8 cellular contexts compared by ENCODE assay signal in the genomic region with DNA sequence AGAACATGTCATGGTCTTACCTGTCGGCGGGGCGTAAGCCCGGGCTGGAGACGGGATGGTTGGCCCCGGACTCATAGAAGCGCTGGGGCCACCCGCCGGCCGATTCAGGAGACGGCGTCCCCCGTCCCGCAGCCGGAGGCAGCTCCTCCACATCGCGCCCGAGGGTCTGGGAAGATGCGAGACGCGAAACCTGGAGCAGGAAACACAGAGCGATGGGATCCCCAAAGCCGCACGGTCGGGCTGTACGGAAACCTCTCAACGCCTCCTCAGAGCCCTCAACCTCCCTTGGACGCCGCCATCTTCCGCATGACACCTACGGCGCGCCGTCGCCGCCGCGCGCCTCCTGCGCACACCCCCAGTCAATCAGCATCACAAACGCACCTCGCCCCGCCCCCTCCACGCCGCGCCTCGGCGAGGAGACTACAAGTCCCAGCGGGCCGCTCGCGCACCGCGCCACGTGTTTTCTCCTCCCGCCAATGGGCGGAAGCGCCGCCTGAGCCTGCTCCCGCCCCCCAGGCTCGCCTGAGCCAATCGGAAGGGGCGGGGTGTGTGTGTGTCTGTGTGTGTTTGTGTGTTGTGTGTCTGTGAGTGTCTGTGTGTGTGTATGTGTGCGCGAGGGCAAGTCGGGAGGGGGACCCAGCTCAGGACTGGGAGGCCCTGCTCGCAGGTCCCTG. TPM values are rescaled to one million over a fixed set of nuclear protein-coding genes. Genes with fewer than 3 reads are reported as not detected.
DNase-seq lines count a peak whose midpoint lies in the region; ATAC-seq and TF ChIP-seq lines count a peak whose summit lies in the region.

Gene ATPAF2 (minus strand): TSS at position 308 of the 674 bp plus-strand sequence. CDS start 155 bp downstream, at position 153.
Gene GID4 (plus strand): TSS at position 548 of the 674 bp plus-strand sequence. CDS start 57 bp downstream, at position 605.

- no peaks in the 10 kb centered on the region for H3K36me3 ChIP-seq in SK-N-SH (replicated peaks in 1 of 2; ENCODE audit: control insufficient read depth in 1 of 2, insufficient read depth in 2 of 2, low read length in 1 of 2)
- H3K36me3 ChIP-seq in suprapubic skin, result no peaks in the 10 kb centered on the region

- H3K4me2 ChIP-seq in SK-N-SH, result peak within 1 kb of the TSS; percentile 94

- H3K4me3 Mint-ChIP-seq in activated naive CD4-positive, alpha-beta T cell treated with anti-CD3 and anti-CD28 coated beads, Interleukin-2, amount 50 U/mL, for 24 hours, result peak within 1 kb of the TSS; percentile 91

- H3K27ac ChIP-seq in SK-N-SH (ENCODE audit: low read depth in 2 of 2, low read length in 1 of 2) (peak within 1 kb of the TSS; percentile 36 to 83; a peak in 3 of 4 replicates), suprapubic skin (peak within 1 kb of the TSS; percentile 81)

- peaks cover 7% of the 10 kb centered on the region for H3F3A ChIP-seq in SK-N-SH (replicated peaks; ENCODE audit: insufficient read depth)

- peak within 1 kb of the TSS; percentile 91 for H2AFZ ChIP-seq in SK-N-SH (ENCODE audit: low read depth)

- H3K4me3 ChIP-seq in SK-N-SH (ENCODE audit: low read depth in 2 of 2, low read length in 1 of 2) (peak within 1 kb of the TSS; percentile 82 to 83), suprapubic skin (peak within 1 kb of the TSS; percentile 99)

- H3K27ac Mint-ChIP-seq in activated naive CD4-positive, alpha-beta T cell treated with anti-CD3 and anti-CD28 coated beads, Interleukin-2, amount 50 U/mL, for 24 hours, result peak within 1 kb of the TSS; percentile 94

- peak; percentile 80 for ATAC-seq in HG02588 (IDR thresholded peaks at IDR 0.05; ENCODE audit: unreplicated experiment)

- no peaks in the 10 kb centered on the region for H3K9me2 ChIP-seq in SK-N-SH

- POLR2A ChIA-PET in SK-N-SH (lab: Yijun Ruan, JAX), result no interaction called here

- H3K4me1 ChIP-seq in SK-N-SH (ENCODE audit: control insufficient read depth in 1 of 2, insufficient read depth in 2 of 2, low read depth in 1 of 2, low read length in 1 of 2), result peaks cover 0 to 27% of the 10 kb centered on the region in 2 experiments; a peak in 2 of 4 replicates
- peaks cover 47% of the 10 kb centered on the region for H3K4me1 ChIP-seq in suprapubic skin

- H3K27me3 ChIP-seq in SK-N-SH (ENCODE audit: insufficient read depth), result no peaks in the 10 kb centered on the region
- H3K27me3 ChIP-seq in suprapubic skin, result no peaks in the 10 kb centered on the region

- DNase-seq in GM10266 (ENCODE audit: extremely low spot score), result peak; percentile 98
- peak; percentile 95 for DNase-seq in NCI-H1092 (lab: John Stamatoyannopoulos, UW)
- DNase-seq in SK-N-SH, result peak; percentile 99
- DNase-seq in glomerular endothelial cell (ENCODE audit: extremely low read depth, low read depth, low spot score), result peak; percentile 75
- peak; percentile 99 for DNase-seq in occipital lobe (lab: John Stamatoyannopoulos, UW)
- DNase-seq in suprapubic skin (ENCODE audit: low spot score in 2 of 2), result peak; percentile 99

- TF ChIP-seq CTCF in GM10266 (IDR thresholded peaks at IDR 0.05; ENCODE audit: control insufficient read depth, insufficient read depth, low read depth, missing control alignments) (no peak), SK-N-SH (IDR thresholded peaks at IDR 0.05) (peak; percentile 22; the same call in 1 of the 2 replicates), suprapubic skin (IDR thresholded peaks at IDR 0.05) (no peak)

- no peaks in the 10 kb centered on the region for H3K9me3 ChIP-seq in SK-N-SH
- no peaks in the 10 kb centered on the region for H3K9me3 ChIP-seq in suprapubic skin

- no peaks in the 10 kb centered on the region for H3K9me3 Mint-ChIP-seq in activated naive CD4-positive, alpha-beta T cell treated with anti-CD3 and anti-CD28 coated beads, Interleukin-2, amount 50 U/mL, for 24 hours

- CTCF ChIA-PET in SK-N-SH (lab: Yijun Ruan, JAX), result interaction anchor here (0.8 to 2.9 kb wide), 5 partner anchors 17 to 148 kb away, joined by 3 to 11 read pairs (median 6); no protein-coding TSS in a partner anchor

- peak within 1 kb of the TSS; percentile 84 for H3K9ac ChIP-seq in SK-N-SH

- TF ChIP-seq EP300 in SK-N-SH (IDR thresholded peaks at IDR 0.05; ENCODE audit: borderline replicate concordance in 1 of 2, low read depth in 1 of 2, low read length in 1 of 2) (no peak), suprapubic skin (IDR thresholded peaks at IDR 0.05) (no peak)

- H4K20me1 ChIP-seq in SK-N-SH (ENCODE audit: insufficient read depth), result peaks cover 4% of the 10 kb centered on the region; the same call in 1 of the 2 replicates

- no peak for TF ChIP-seq POLR2A in suprapubic skin (IDR thresholded peaks at IDR 0.05)

- H3K27me3 Mint-ChIP-seq in activated naive CD4-positive, alpha-beta T cell treated with anti-CD3 and anti-CD28 coated beads, Interleukin-2, amount 50 U/mL, for 24 hours, result no peaks in the 10 kb centered on the region

- peaks cover 58% of the 10 kb centered on the region for H3K79me2 ChIP-seq in SK-N-SH (ENCODE audit: insufficient read depth)

- under 1% methylated on average over 41 of the region's 67 CpGs for WGBS in SK-N-SH (ENCODE audit: low lambda C conversion rate)
- WGBS in suprapubic skin, result under 1% methylated on average over 46 of the region's 67 CpGs

- no peak for TF ChIP-seq RAD21 in SK-N-SH (IDR thresholded peaks at IDR 0.05; ENCODE audit: low read length)

- peaks cover 50% of the 10 kb centered on the region for H3K4me1 Mint-ChIP-seq in activated naive CD4-positive, alpha-beta T cell treated with anti-CD3 and anti-CD28 coated beads, Interleukin-2, amount 50 U/mL, for 24 hours

- H3K36me3 Mint-ChIP-seq in activated naive CD4-positive, alpha-beta T cell treated with anti-CD3 and anti-CD28 coated beads, Interleukin-2, amount 50 U/mL, for 24 hours, result no peaks in the 10 kb centered on the region

TF ChIP-seq in SK-N-SH, 30 proteins besides CTCF, POLR2A, EP300 and RAD21 (continues in another document):
- no peak for TF ChIP-seq NFIC (IDR thresholded peaks at IDR 0.05; ENCODE audit: borderline replicate concordance)
- TF ChIP-seq JUND (IDR thresholded peaks at IDR 0.05), result no peak
- peak; percentile 84 for TF ChIP-seq CHD2 (IDR thresholded peaks at IDR 0.05; ENCODE audit: low read length, partially characterized antibody)
- peak; percentile 19; the same call in 1 of the 2 replicates for TF ChIP-seq RCOR1 (IDR thresholded peaks at IDR 0.05; ENCODE audit: low read length)
- TF ChIP-seq SIN3A (IDR thresholded peaks at IDR 0.05; ENCODE audit: borderline replicate concordance, low read depth, low read length), result peak; percentile 81; the same call in 1 of the 2 replicates
- peak; percentile 81 for TF ChIP-seq NRF1 (IDR thresholded peaks at IDR 0.05; ENCODE audit: low read depth, low read length)
- peak; percentile 84 for TF ChIP-seq MAX (IDR thresholded peaks at IDR 0.05; ENCODE audit: low read depth)
- TF ChIP-seq IRF3 (IDR thresholded peaks at IDR 0.05; ENCODE audit: low read depth, low read length), result peak; percentile 88
- peak; percentile 82 for TF ChIP-seq MXI1 (IDR thresholded peaks at IDR 0.05; ENCODE audit: low read depth, low read length)
- TF ChIP-seq, protein P1, sequence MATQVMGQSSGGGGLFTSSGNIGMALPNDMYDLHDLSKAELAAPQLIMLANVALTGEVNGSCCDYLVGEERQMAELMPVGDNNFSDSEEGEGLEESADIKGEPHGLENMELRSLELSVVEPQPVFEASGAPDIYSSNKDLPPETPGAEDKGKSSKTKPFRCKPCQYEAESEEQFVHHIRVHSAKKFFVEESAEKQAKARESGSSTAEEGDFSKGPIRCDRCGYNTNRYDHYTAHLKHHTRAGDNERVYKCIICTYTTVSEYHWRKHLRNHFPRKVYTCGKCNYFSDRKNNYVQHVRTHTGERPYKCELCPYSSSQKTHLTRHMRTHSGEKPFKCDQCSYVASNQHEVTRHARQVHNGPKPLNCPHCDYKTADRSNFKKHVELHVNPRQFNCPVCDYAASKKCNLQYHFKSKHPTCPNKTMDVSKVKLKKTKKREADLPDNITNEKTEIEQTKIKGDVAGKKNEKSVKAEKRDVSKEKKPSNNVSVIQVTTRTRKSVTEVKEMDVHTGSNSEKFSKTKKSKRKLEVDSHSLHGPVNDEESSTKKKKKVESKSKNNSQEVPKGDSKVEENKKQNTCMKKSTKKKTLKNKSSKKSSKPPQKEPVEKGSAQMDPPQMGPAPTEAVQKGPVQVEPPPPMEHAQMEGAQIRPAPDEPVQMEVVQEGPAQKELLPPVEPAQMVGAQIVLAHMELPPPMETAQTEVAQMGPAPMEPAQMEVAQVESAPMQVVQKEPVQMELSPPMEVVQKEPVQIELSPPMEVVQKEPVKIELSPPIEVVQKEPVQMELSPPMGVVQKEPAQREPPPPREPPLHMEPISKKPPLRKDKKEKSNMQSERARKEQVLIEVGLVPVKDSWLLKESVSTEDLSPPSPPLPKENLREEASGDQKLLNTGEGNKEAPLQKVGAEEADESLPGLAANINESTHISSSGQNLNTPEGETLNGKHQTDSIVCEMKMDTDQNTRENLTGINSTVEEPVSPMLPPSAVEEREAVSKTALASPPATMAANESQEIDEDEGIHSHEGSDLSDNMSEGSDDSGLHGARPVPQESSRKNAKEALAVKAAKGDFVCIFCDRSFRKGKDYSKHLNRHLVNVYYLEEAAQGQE (IDR thresholded peaks at IDR 0.05; ENCODE audit: low read depth, low read length), result no peak

RNA-seq across cellular contexts. Expression of gene ATPAF2, which starts in this region (rescaled TPM):
- polyA plus RNA-seq in SK-N-SH (2012; rRNA removed), result 17.0 and 20.8 TPM in 2 replicates
- polyA plus RNA-seq in SK-N-SH (2012; cell fraction: cytosol; rRNA removed), result 10.6 and 14.5 TPM in 2 replicates
- polyA plus RNA-seq in SK-N-SH (2012; cell fraction: nucleus; rRNA removed), result 39.9 and 71.2 TPM in 2 replicates
- total RNA-seq in glomerular endothelial cell, result 20.6 and 27.1 TPM in 2 replicates
- 27.6 TPM for total RNA-seq in occipital lobe
- total RNA-seq in suprapubic skin, result 10 to 100 TPM; 18.2 to 41.6 (median 24.2) TPM

RNA-seq across cellular contexts. Expression of gene GID4, which starts in this region (rescaled TPM):
- 4.3 and 4.4 TPM in 2 replicates for polyA plus RNA-seq in SK-N-SH (2012; rRNA removed)
- polyA plus RNA-seq in SK-N-SH (2012; cell fraction: cytosol; rRNA removed), result 5.3 and 5.8 TPM in 2 replicates
- 3.6 and 4.5 TPM in 2 replicates for polyA plus RNA-seq in SK-N-SH (2012; cell fraction: nucleus; rRNA removed)
- 12.4 and 17.9 TPM in 2 replicates for total RNA-seq in glomerular endothelial cell
- total RNA-seq in occipital lobe, result 9.0 TPM
- total RNA-seq in suprapubic skin, result 10 to 100 TPM; 13.9 to 23.5 (median 17.6) TPM

Comparison
In these comparisons a context has a peak if more than half of its experiments do, and no peak if none do; other contexts are left out.
1. Peak in every context shown above with its lines: DNase-seq, ATAC-seq, H3K4me3 ChIP-seq and H3K27ac ChIP-seq.